20 cellular contexts compared by ENCODE assay signal in the genomic region with DNA sequence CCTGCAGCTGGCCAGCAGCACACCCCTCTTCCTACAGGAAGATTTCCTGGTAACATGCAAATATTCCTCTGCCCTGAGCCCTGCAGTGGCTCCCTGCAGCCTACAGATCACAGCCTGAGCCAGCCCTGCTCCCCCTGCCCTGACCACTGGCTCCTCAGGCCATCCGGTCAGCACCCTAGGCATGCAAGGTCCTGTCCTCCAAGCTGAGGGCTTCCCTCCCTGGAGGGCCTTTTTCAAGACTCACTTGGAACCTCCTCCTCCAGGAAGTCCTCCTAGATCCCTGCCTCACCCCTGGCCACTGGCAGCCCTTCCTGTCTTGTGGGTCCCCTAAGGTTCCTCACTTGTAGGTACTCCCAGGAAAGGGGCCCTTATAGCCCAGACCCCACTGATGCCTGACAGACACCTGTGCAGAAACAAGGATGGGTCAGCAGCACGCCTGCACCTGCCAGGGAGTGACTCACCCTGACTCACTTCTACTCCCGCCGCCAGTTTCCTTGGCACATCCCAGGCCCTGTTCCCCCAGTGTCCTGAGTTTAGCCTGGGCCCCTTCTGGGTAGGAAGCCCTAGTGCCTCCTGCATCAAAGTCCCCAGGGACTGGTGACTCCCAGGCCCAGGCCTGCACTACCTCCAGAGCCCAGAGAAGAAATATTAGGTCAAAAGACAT. TPM values are rescaled to one million over a fixed set of nuclear protein-coding genes. Genes with fewer than 3 reads are reported as not detected.
DNase-seq lines count a peak whose midpoint lies in the region; ATAC-seq and TF ChIP-seq lines count a peak whose summit lies in the region.
"Had no signal": no experiment of that assay in that cellular context is flagged by ENCODE, and none has a peak within 500 bp of the region (broad histone marks: within the 10 kb centered on the region; RNA-seq: fewer than 3 reads in every experiment).

No MANE protein-coding gene starts in this region.

- no peak overlapping the region for H3K27ac Mint-ChIP-seq in CD8-positive, alpha-beta T cell
- H3K27ac Mint-ChIP-seq in T-helper 2 cell treated with Interferon-gamma antibody and Interleukin-4, amounts not matched to agents 5 μg/mL and 100 μg/mL, for 36 hours, result no peak overlapping the region
- H3K27ac Mint-ChIP-seq: activated T-cell treated with anti-CD3 and anti-CD28 coated beads, Interleukin-2, amount 50 U/mL, for 24 hours; type B pancreatic cell had no signal

- no peaks in the 10 kb centered on the region for H3K9me3 ChIP-seq in CD8-positive, alpha-beta T cell (ENCODE audit: low read length)

- H3K36me3 ChIP-seq in CD8-positive, alpha-beta T cell (ENCODE audit: insufficient read depth, low read length), result no peaks in the 10 kb centered on the region

- no peak for TF ChIP-seq CTCF in CD8-positive, alpha-beta T cell (IDR thresholded peaks at IDR 0.05)

- intact Hi-C loops in CD8-positive, alpha-beta T cell (cut with DNase I, micrococcal nuclease), result loop anchor here in 1 of 2 experiments (5.0 kb wide), 1 partner anchor 33 kb away; a partner anchor contains a TSS

- H3K27ac ChIP-seq in CD8-positive, alpha-beta T cell (ENCODE audit: low read depth, low read length), result no peak overlapping the region
- H3K27ac ChIP-seq: parathyroid adenoma had no signal

- no peak for DNase-seq in CD8-positive, alpha-beta T cell
- DNase-seq in HPDE6-E6E7 (ENCODE audit: extremely low spot score) (peak; percentile 99), kidney glomerular epithelial cell (lab: John Stamatoyannopoulos, UW) (peak; percentile 13), NCI-H146 treated with DMSO at 0.1 percent for 48 hours (lab: John Stamatoyannopoulos, UW; ENCODE audit: unreplicated experiment) (no peak), NK-92 (lab: John Stamatoyannopoulos, UW; ENCODE audit: unreplicated experiment) (no peak)
- no peak for DNase-seq in T-helper 2 cell treated with Interferon-gamma antibody and Interleukin-4, amounts not matched to agents 5 μg/mL and 100 μg/mL, for 36 hours (ENCODE audit: low spot score)
- DNase-seq: activated CD4-positive, alpha-beta T cell treated with anti-CD3 and anti-CD28 coated beads for 48 hours; activated T-cell treated with anti-CD3 and anti-CD28 coated beads, Interleukin-2, amount 50 U/mL, for 24 hours; glutamatergic neuron; Karpas-422; midbrain; NCI-H187 treated with DMSO at 0.1 percent for 48 hours; NCI-H526 treated with DMSO at 0.1 percent for 48 hours; SIG-M5; small intestine; stimulated activated naive CD4-positive, alpha-beta T cell had no signal

- POLR2A ChIA-PET in CD8-positive, alpha-beta T cell (lab: Charles Lee), result no interaction called here

- peaks cover 14% of the 10 kb centered on the region for H3K4me1 Mint-ChIP-seq in CD8-positive, alpha-beta T cell (ENCODE audit: low read depth)
- peaks cover 8% of the 10 kb centered on the region for H3K4me1 Mint-ChIP-seq in T-helper 2 cell treated with Interferon-gamma antibody and Interleukin-4, amounts not matched to agents 5 μg/mL and 100 μg/mL, for 36 hours (ENCODE audit: low read depth)

- CTCF ChIA-PET in CD8-positive, alpha-beta T cell (lab: Charles Lee), result interaction anchor here (0.7 to 1.5 kb wide), 3 partner anchors 17 to 166 kb away, joined by 3 to 6 read pairs (median 3); no protein-coding TSS in a partner anchor

- H3K4me3 Mint-ChIP-seq in CD8-positive, alpha-beta T cell, result peak overlapping the region; percentile 22
- no peak overlapping the region for H3K4me3 Mint-ChIP-seq in T-helper 2 cell treated with Interferon-gamma antibody and Interleukin-4, amounts not matched to agents 5 μg/mL and 100 μg/mL, for 36 hours
- H3K4me3 Mint-ChIP-seq: activated T-cell treated with anti-CD3 and anti-CD28 coated beads, Interleukin-2, amount 50 U/mL, for 24 hours; type B pancreatic cell had no signal

- H3K36me3 Mint-ChIP-seq in CD8-positive, alpha-beta T cell, result peaks cover 2% of the 10 kb centered on the region
- H3K36me3 Mint-ChIP-seq in T-helper 2 cell treated with Interferon-gamma antibody and Interleukin-4, amounts not matched to agents 5 μg/mL and 100 μg/mL, for 36 hours (ENCODE audit: low read depth), result no peaks in the 10 kb centered on the region
- H3K36me3 Mint-ChIP-seq: type B pancreatic cell had no signal

- peaks cover 5% of the 10 kb centered on the region for H3K27me3 ChIP-seq in CD8-positive, alpha-beta T cell (ENCODE audit: insufficient read depth, low read length)

- H3K4me1 ChIP-seq in CD8-positive, alpha-beta T cell (ENCODE audit: insufficient read depth, low read length), result peaks cover 16% of the 10 kb centered on the region
- H3K4me1 ChIP-seq: parathyroid adenoma had no signal

- H3K9me3 Mint-ChIP-seq in CD8-positive, alpha-beta T cell, result no peaks in the 10 kb centered on the region
- H3K9me3 Mint-ChIP-seq in T-helper 2 cell treated with Interferon-gamma antibody and Interleukin-4, amounts not matched to agents 5 μg/mL and 100 μg/mL, for 36 hours, result no peaks in the 10 kb centered on the region
- H3K9me3 Mint-ChIP-seq: activated T-cell treated with anti-CD3 and anti-CD28 coated beads, Interleukin-2, amount 50 U/mL, for 24 hours; type B pancreatic cell had no signal

- no peak for ATAC-seq in CD8-positive, alpha-beta T cell
- peak; percentile 22 for ATAC-seq in SK-N-SH treated with all-trans-retinoic acid at 6 μM for 48 hours
- no peak for ATAC-seq in HG02885 (IDR thresholded peaks at IDR 0.05; ENCODE audit: poor library complexity, unreplicated experiment)

- no peak overlapping the region for H3K4me3 ChIP-seq in CD8-positive, alpha-beta T cell (ENCODE audit: low read depth, low read length)

- peaks cover 32% of the 10 kb centered on the region for H3K27me3 Mint-ChIP-seq in CD8-positive, alpha-beta T cell (ENCODE audit: low read depth)
- peaks cover 37% of the 10 kb centered on the region for H3K27me3 Mint-ChIP-seq in T-helper 2 cell treated with Interferon-gamma antibody and Interleukin-4, amounts not matched to agents 5 μg/mL and 100 μg/mL, for 36 hours (ENCODE audit: low read depth)

TF ChIP-seq in SK-N-SH treated with all-trans-retinoic acid at 6 μM for 48 hours, 23 proteins besides CTCF, POLR2A, EP300 and RAD21 (continues in another document):
- TF ChIP-seq, protein P1, sequence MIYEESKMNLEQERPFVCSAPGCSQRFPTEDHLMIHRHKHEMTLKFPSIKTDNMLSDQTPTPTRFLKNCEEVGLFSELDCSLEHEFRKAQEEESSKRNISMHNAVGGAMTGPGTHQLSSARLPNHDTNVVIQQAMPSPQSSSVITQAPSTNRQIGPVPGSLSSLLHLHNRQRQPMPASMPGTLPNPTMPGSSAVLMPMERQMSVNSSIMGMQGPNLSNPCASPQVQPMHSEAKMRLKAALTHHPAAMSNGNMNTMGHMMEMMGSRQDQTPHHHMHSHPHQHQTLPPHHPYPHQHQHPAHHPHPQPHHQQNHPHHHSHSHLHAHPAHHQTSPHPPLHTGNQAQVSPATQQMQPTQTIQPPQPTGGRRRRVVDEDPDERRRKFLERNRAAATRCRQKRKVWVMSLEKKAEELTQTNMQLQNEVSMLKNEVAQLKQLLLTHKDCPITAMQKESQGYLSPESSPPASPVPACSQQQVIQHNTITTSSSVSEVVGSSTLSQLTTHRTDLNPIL (CRISPR knock-in tag; IDR thresholded peaks at IDR 0.05; ENCODE audit: low read depth), result no peak
- no peak for TF ChIP-seq TOX (CRISPR knock-in tag; IDR thresholded peaks at IDR 0.05; ENCODE audit: borderline replicate concordance)
- TF ChIP-seq ZFP3 (CRISPR knock-in tag; IDR thresholded peaks at IDR 0.05), result no peak
- TF ChIP-seq, protein P2, sequence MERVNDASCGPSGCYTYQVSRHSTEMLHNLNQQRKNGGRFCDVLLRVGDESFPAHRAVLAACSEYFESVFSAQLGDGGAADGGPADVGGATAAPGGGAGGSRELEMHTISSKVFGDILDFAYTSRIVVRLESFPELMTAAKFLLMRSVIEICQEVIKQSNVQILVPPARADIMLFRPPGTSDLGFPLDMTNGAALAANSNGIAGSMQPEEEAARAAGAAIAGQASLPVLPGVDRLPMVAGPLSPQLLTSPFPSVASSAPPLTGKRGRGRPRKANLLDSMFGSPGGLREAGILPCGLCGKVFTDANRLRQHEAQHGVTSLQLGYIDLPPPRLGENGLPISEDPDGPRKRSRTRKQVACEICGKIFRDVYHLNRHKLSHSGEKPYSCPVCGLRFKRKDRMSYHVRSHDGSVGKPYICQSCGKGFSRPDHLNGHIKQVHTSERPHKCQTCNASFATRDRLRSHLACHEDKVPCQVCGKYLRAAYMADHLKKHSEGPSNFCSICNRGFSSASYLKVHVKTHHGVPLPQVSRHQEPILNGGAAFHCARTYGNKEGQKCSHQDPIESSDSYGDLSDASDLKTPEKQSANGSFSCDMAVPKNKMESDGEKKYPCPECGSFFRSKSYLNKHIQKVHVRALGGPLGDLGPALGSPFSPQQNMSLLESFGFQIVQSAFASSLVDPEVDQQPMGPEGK (CRISPR knock-in tag; IDR thresholded peaks at IDR 0.05; ENCODE audit: borderline replicate concordance), result no peak
- no peak for TF ChIP-seq ESRRG (CRISPR knock-in tag; IDR thresholded peaks at IDR 0.05)
- TF ChIP-seq SNAI2 (CRISPR knock-in tag; IDR thresholded peaks at IDR 0.05), result no peak
- TF ChIP-seq, protein P3, sequence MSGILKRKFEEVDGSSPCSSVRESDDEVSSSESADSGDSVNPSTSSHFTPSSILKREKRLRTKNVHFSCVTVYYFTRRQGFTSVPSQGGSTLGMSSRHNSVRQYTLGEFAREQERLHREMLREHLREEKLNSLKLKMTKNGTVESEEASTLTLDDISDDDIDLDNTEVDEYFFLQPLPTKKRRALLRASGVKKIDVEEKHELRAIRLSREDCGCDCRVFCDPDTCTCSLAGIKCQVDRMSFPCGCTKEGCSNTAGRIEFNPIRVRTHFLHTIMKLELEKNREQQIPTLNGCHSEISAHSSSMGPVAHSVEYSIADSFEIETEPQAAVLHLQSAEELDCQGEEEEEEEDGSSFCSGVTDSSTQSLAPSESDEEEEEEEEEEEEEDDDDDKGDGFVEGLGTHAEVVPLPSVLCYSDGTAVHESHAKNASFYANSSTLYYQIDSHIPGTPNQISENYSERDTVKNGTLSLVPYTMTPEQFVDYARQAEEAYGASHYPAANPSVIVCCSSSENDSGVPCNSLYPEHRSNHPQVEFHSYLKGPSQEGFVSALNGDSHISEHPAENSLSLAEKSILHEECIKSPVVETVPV (CRISPR knock-in tag; IDR thresholded peaks at IDR 0.05), result no peak

RNA-seq across cellular contexts. Expression of a gene that starts 3.2 kb away (rescaled TPM):
- total RNA-seq in CD8-positive, alpha-beta T cell, result under 1 TPM; 0.65 to 0.78 TPM

RNA-seq across cellular contexts. Expression of a gene that starts 26.5 kb away (rescaled TPM):
- total RNA-seq in CD8-positive, alpha-beta T cell, result 10 to 100 TPM; 19.4 to 21.3 TPM

RNA-seq across cellular contexts. Expression of a gene that starts 31.3 kb away (rescaled TPM):
- 10 to 100 TPM; 40.6 to 43.5 TPM for total RNA-seq in CD8-positive, alpha-beta T cell

Comparison
In these comparisons a context has a peak if more than half of its experiments do, and no peak if none do; other contexts are left out.
1. DNase-seq: peak in HPDE6-E6E7 (single experiment) and kidney glomerular epithelial cell (single experiment); none in CD8-positive, alpha-beta T cell (0 of 7), NCI-H146 treated with DMSO at 0.1 percent for 48 hours (single experiment), NK-92 (single experiment) and T-helper 2 cell treated with Interferon-gamma antibody and Interleukin-4, amounts not matched to agents 5 μg/mL and 100 μg/mL, for 36 hours (single experiment).